9 cellular contexts compared by ENCODE assay signal in the genomic region with DNA sequence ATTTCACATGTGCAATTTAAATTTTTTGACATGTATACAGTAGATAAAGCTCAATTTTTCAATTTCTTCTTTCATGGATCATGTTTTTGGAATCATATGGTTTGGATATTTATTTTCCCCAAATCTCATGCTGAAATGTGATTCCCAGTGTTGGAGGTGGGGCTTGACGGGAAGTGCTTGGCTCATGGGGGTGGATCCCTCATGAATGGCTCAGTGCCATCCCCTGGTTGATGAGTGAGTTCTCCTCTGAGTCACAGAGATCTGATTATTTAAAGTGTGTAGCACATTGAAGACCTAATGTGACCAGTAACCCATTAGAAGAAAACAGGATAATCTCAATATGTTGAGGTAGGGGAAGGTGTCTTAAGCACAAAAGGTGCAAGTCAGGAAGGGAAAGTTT. TPM values are rescaled to one million over a fixed set of nuclear protein-coding genes. Genes with fewer than 3 reads are reported as not detected.
DNase-seq lines count a peak whose midpoint lies in the region; TF ChIP-seq lines count a peak whose summit lies in the region.
"Had no signal": no experiment of that assay in that cellular context is flagged by ENCODE, and none has a peak within 500 bp of the region (broad histone marks: within the 10 kb centered on the region; RNA-seq: fewer than 3 reads in every experiment).

No MANE protein-coding gene starts in this region.

- peak overlapping the region; percentile 28 for H3K4me3 Mint-ChIP-seq in type B pancreatic cell
- H3K4me3 Mint-ChIP-seq: activated naive CD8-positive, alpha-beta T cell had no signal

- no peak overlapping the region for H3K27ac Mint-ChIP-seq in type B pancreatic cell
- H3K27ac Mint-ChIP-seq: activated naive CD8-positive, alpha-beta T cell had no signal

- H3K36me3 ChIP-seq in endocrine pancreas (ENCODE audit: control insufficient read depth, insufficient read depth, low read length): no peaks in the 10 kb centered on the region

- TF ChIP-seq CTCF in AG09319 (IDR thresholded peaks at IDR 0.05; ENCODE audit: low read depth, low read length) (no peak), type B pancreatic cell (conservative IDR thresholded peaks at IDR 0.05) (no peak)

- H3K36me3 Mint-ChIP-seq in type B pancreatic cell: no peaks in the 10 kb centered on the region
- H3K36me3 Mint-ChIP-seq: activated naive CD8-positive, alpha-beta T cell had no signal

- peaks cover 8% of the 10 kb centered on the region for H3K27me3 Mint-ChIP-seq in type B pancreatic cell
- H3K27me3 Mint-ChIP-seq: activated naive CD8-positive, alpha-beta T cell had no signal

- H3K4me3 ChIP-seq in endocrine pancreas (ENCODE audit: control insufficient read depth, insufficient read depth, low read length): peak overlapping the region; percentile 32

- DNase-seq in AG09319 (ENCODE audit: extremely low read depth, low read depth) (peak; percentile 87), NCI-H446 (lab: John Stamatoyannopoulos, UW) (peak; percentile 7 to 64), lung microvascular endothelial cell (ENCODE audit: low read depth in 2 of 2) (peak; percentile 94 to 96), type B pancreatic cell (ENCODE audit: extremely low spot score, unreplicated experiment) (no peak), GM19240 (ENCODE audit: insufficient read length, low spot score) (no peak), NOMO-1 treated with dmso at 0.1 percent for 144 hours (lab: John Stamatoyannopoulos, UW; ENCODE audit: unreplicated experiment) (no peak)
- DNase-seq in stimulated activated CD8-positive, alpha-beta memory T cell treated with anti-CD3 and anti-CD28 coated beads, Interleukin-4, amount 100 ng/mL, for 48 hours: no peak

- peaks cover 20% of the 10 kb centered on the region for H3K4me1 Mint-ChIP-seq in type B pancreatic cell (ENCODE audit: unreplicated experiment)

- no peaks in the 10 kb centered on the region for H3K9me3 ChIP-seq in endocrine pancreas (ENCODE audit: control insufficient read depth, low read length)

- H3K27me3 ChIP-seq in endocrine pancreas (ENCODE audit: control insufficient read depth, insufficient read depth, low read length): peaks cover 5% of the 10 kb centered on the region

- no peaks in the 10 kb centered on the region for H3K9me3 Mint-ChIP-seq in type B pancreatic cell

- no peak overlapping the region for H3K9ac ChIP-seq in endocrine pancreas (ENCODE audit: control insufficient read depth, insufficient read depth, low read length)

- H3K4me1 ChIP-seq in endocrine pancreas (ENCODE audit: control insufficient read depth, insufficient read depth, low read length): no peaks in the 10 kb centered on the region

RNA-seq across cellular contexts. Expression of a gene that starts 9.1 kb away (rescaled TPM):
- total RNA-seq in lung microvascular endothelial cell: 33.9 and 51.2 TPM in 2 replicates
- 10.6 and 20.9 TPM in 2 replicates for total RNA-seq in type B pancreatic cell (ENCODE audit: low replicate concordance)

Comparison
In these comparisons a context has a peak if more than half of its experiments do, and no peak if none do; other contexts are left out.
1. DNase-seq: peak in AG09319 (single experiment), NCI-H446 (2 of 2) and lung microvascular endothelial cell (2 of 2); none in type B pancreatic cell (single experiment), GM19240 (single experiment), NOMO-1 treated with dmso at 0.1 percent for 144 hours (single experiment) and stimulated activated CD8-positive, alpha-beta memory T cell treated with anti-CD3 and anti-CD28 coated beads, Interleukin-4, amount 100 ng/mL, for 48 hours (single experiment).